ENCODE assay signal across 1 cellular context in genomic region chr7:23570592-23571200, GRCh38.
TF ChIP-seq lines count a peak whose summit lies in the region.

No MANE protein-coding gene starts in this region.

TF ChIP-seq in K562, 482 proteins besides CTCF, POLR2A, EP300 and RAD21 (continued from another document):
- TF ChIP-seq ID3 (CRISPR knock-in tag; IDR thresholded peaks at IDR 0.05) (no peak), ID3 (tag; IDR thresholded peaks at IDR 0.05) (0 out of 2 replicates have a peak, but pooled peaks have one; percentile 26), STAG1 (CRISPR knock-in tag; IDR thresholded peaks at IDR 0.05; ENCODE audit: borderline replicate concordance) (peak; percentile 80; the same call in 1 of the 2 replicates), CC2D1A (IDR thresholded peaks at IDR 0.05) (peak; percentile 53; the same call in 1 of the 2 replicates), ELF2 (CRISPR knock-in tag; IDR thresholded peaks at IDR 0.05) (no peak), BHLHE40 (IDR thresholded peaks at IDR 0.05; ENCODE audit: low read length) (no peak), ZZZ3 (IDR thresholded peaks at IDR 0.05) (no peak), ZNF407 (IDR thresholded peaks at IDR 0.05; ENCODE audit: low read depth) (no peak), ETV5 (CRISPR knock-in tag; IDR thresholded peaks at IDR 0.05; ENCODE audit: low read depth) (peak; percentile 54; the same call in 1 of the 2 replicates), RB1 (IDR thresholded peaks at IDR 0.05; ENCODE audit: low read depth) (peak; percentile 55; the same call in 1 of the 2 replicates), RCOR1 (IDR thresholded peaks at IDR 0.05; ENCODE audit: borderline replicate concordance in 1 of 2, low read depth in 2 of 2, low read length in 2 of 2) (peak in 1 of 2 experiments; percentile 73; a peak in 2 of 4 replicates), SAFB (IDR thresholded peaks at IDR 0.05; ENCODE audit: borderline replicate concordance, low read depth, low read length) (no peak), DEAF1 (CRISPR knock-in tag; IDR thresholded peaks at IDR 0.05) (peak; percentile 98), FIP1L1 (IDR thresholded peaks at IDR 0.05; ENCODE audit: low read depth, low read length, poor library complexity, severe bottlenecking) (no peak), AFF4 (CRISPR knock-in tag; IDR thresholded peaks at IDR 0.05) (no peak), PRDM10 (IDR thresholded peaks at IDR 0.05; ENCODE audit: partially characterized antibody) (peak; percentile 34), ARID2 (IDR thresholded peaks at IDR 0.05) (peak; percentile 81), CTBP1 (IDR thresholded peaks at IDR 0.05; ENCODE audit: borderline replicate concordance) (peak; percentile 56; the same call in 1 of the 2 replicates), PHB (CRISPR knock-in tag; IDR thresholded peaks at IDR 0.05) (no peak), ELF1 (tag; IDR thresholded peaks at IDR 0.05) (peak; percentile 14; the same call in 1 of the 2 replicates)
TF ChIP-seq in K562: peak in this region for 16.
